In the genomic region with DNA sequence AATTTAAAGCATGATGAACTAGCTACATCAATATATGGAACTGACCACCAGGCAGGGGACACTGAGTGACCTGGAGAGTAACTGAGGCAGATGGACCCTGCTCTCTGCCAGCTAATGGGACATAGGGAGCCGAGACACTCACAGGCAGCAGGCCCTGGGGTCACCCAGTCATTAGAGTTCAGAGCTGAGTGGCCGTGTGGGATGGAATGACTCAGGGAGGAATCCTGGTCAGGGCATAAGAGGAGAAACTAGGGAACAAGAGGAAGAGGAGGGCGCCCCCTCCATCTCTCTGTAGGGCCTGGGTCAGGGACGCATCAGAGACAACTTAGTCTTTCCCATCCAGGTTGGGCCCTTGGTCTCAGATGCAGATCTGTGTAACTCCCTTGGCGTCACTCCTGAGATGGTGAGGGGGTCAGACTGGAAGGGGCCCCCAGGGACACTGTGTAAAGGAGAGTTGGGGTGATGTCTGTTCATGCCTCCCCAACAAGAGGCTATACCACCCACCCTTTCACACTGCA, we compare ENCODE assay signal across 1 cellular context.
TF ChIP-seq lines count a peak whose summit lies in the region.

No MANE protein-coding gene starts in this region.

TF ChIP-seq in H1, 55 proteins besides CTCF, POLR2A, EP300 and RAD21:
- TF ChIP-seq ATF3 (IDR thresholded peaks at IDR 0.05; ENCODE audit: insufficient read depth, low read depth, low read length) (no peak), TAF7 (optimal IDR thresholded peaks at IDR 0.05; ENCODE audit: borderline replicate concordance, low read depth, low read length) (no peak), SP1 (IDR thresholded peaks at IDR 0.05; ENCODE audit: low read depth, low read length) (no peak), TEAD4 (IDR thresholded peaks at IDR 0.05; ENCODE audit: low read depth, low read length) (no peak), SIRT6 (IDR thresholded peaks at IDR 0.05; ENCODE audit: low read length) (no peak), BACH1 (IDR thresholded peaks at IDR 0.05; ENCODE audit: low read length) (no peak), JUN (IDR thresholded peaks at IDR 0.05; ENCODE audit: low read depth, low read length) (no peak)
- TF ChIP-seq, protein P1, sequence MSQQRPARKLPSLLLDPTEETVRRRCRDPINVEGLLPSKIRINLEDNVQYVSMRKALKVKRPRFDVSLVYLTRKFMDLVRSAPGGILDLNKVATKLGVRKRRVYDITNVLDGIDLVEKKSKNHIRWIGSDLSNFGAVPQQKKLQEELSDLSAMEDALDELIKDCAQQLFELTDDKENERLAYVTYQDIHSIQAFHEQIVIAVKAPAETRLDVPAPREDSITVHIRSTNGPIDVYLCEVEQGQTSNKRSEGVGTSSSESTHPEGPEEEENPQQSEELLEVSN (IDR thresholded peaks at IDR 0.05): no peak
